ENCODE assay signal across 29 cellular contexts in genomic region chr1:7004181-7004580, GRCh38.
"Had no signal": no experiment of that assay in that cellular context is flagged by ENCODE, and none has a peak within 500 bp of the region (broad histone marks: within the 10 kb centered on the region; RNA-seq: fewer than 3 reads in every experiment).

No MANE protein-coding gene starts in this region.

- H3K4me3 Mint-ChIP-seq: naive thymus-derived CD8-positive, alpha-beta T cell; natural killer cell treated with Interleukin-12 subunit alpha and Interleukin-12 subunit beta and Interleukin-15 and Interleukin-18, amount 100 ng/mL, for 72 hours; nephron progenitor cell; neural crest cell; stimulated activated memory B cell treated with anti-CD40 and anti-IgM and Interleukin-4, amounts not matched to agents 10 μg/mL and 1 μg/mL and 100 μg/mL, for 72 hours; stimulated activated naive CD8-positive, alpha-beta T cell treated with anti-CD3 and anti-CD28 coated beads, Interleukin-15, amount 100 ng/mL, for 72 hours had no signal

- DNase-seq: naive thymus-derived CD8-positive, alpha-beta T cell; nephron progenitor cell; nucleus accumbens; pancreas; retina; right cardiac atrium; right lobe of liver; sigmoid colon; small intestine; stimulated activated CD4-positive, alpha-beta T cell treated with anti-CD3 and anti-CD28 coated beads, Interleukin-15, amount 100 ng/mL, for 24 hours; stimulated activated CD4-positive, alpha-beta T cell treated with anti-CD3 and anti-CD28 coated beads, Interleukin-2, amount 100 ng/mL, for 24 hours; stimulated activated CD4-positive, alpha-beta T cell treated with anti-CD3 and anti-CD28 coated beads, Interleukin-2, amount 100 ng/mL, for 48 hours; stimulated activated CD4-positive, alpha-beta T cell treated with anti-CD3 and anti-CD28 coated beads, Interleukin-4, amount 100 ng/mL, for 24 hours; stimulated activated naive CD4-positive, alpha-beta T cell; stimulated activated naive CD8-positive, alpha-beta T cell treated with anti-CD3 and anti-CD28 coated beads, Interleukin-15, amount 100 ng/mL, for 72 hours; stimulated activated naive CD8-positive, alpha-beta T cell treated with anti-CD3 and anti-CD28 coated beads, Interleukin-15, Interleukin-2, amounts not matched to agents 100 U/mL and 50 U/mL, for 24 hours; testis; thyroid gland; trophoblast cell; upper lobe of left lung had no signal

- ATAC-seq: naive thymus-derived CD8-positive, alpha-beta T cell; natural killer cell treated with Interleukin-12 subunit alpha and Interleukin-12 subunit beta and Interleukin-15 and Interleukin-18, amount 100 ng/mL, for 72 hours; pancreas; right cardiac atrium; right lobe of liver; stimulated activated memory B cell treated with anti-CD40 and anti-IgM and Interleukin-4, amounts not matched to agents 10 μg/mL and 1 μg/mL and 100 μg/mL, for 72 hours; stimulated activated naive CD8-positive, alpha-beta T cell treated with anti-CD3 and anti-CD28 coated beads, Interleukin-15, amount 100 ng/mL, for 72 hours; stimulated activated naive CD8-positive, alpha-beta T cell treated with anti-CD3 and anti-CD28 coated beads, Interleukin-15, Interleukin-2, amounts not matched to agents 100 U/mL and 50 U/mL, for 24 hours had no signal

- H3K4me1 ChIP-seq: pancreas, prostate gland, right lobe of liver, sigmoid colon, suprapubic skin, testis, thyroid gland, tibial nerve, upper lobe of left lung, vagina had no signal

- H3K9me3 Mint-ChIP-seq: naive thymus-derived CD8-positive, alpha-beta T cell; natural killer cell treated with Interleukin-12 subunit alpha and Interleukin-12 subunit beta and Interleukin-15 and Interleukin-18, amount 100 ng/mL, for 72 hours; nephron progenitor cell; neural crest cell; stimulated activated memory B cell treated with anti-CD40 and anti-IgM and Interleukin-4, amounts not matched to agents 10 μg/mL and 1 μg/mL and 100 μg/mL, for 72 hours; stimulated activated naive CD8-positive, alpha-beta T cell treated with anti-CD3 and anti-CD28 coated beads, Interleukin-15, amount 100 ng/mL, for 72 hours had no signal

- H3K4me1 Mint-ChIP-seq: naive thymus-derived CD8-positive, alpha-beta T cell; nephron progenitor cell; neural crest cell; stimulated activated memory B cell treated with anti-CD40 and anti-IgM and Interleukin-4, amounts not matched to agents 10 μg/mL and 1 μg/mL and 100 μg/mL, for 72 hours had no signal

- H3K27ac ChIP-seq: neutrophil, pancreas, prostate gland, right lobe of liver, sigmoid colon, suprapubic skin, testis, thyroid gland, tibial nerve, upper lobe of left lung, vagina had no signal

- H3K9me3 ChIP-seq: neutrophil, pancreas, prostate gland, right lobe of liver, sigmoid colon, suprapubic skin, testis, thyroid gland, tibial nerve, upper lobe of left lung, vagina had no signal

- H3K27me3 ChIP-seq: neutrophil, pancreas, right lobe of liver, sigmoid colon, testis, thyroid gland, tibial nerve, upper lobe of left lung, vagina had no signal

- H3K27ac Mint-ChIP-seq: naive thymus-derived CD8-positive, alpha-beta T cell; natural killer cell treated with Interleukin-12 subunit alpha and Interleukin-12 subunit beta and Interleukin-15 and Interleukin-18, amount 100 ng/mL, for 72 hours; nephron progenitor cell; stimulated activated memory B cell treated with anti-CD40 and anti-IgM and Interleukin-4, amounts not matched to agents 10 μg/mL and 1 μg/mL and 100 μg/mL, for 72 hours; stimulated activated naive CD8-positive, alpha-beta T cell treated with anti-CD3 and anti-CD28 coated beads, Interleukin-15, amount 100 ng/mL, for 72 hours had no signal

- H3K36me3 ChIP-seq: neutrophil, pancreas, prostate gland, right lobe of liver, sigmoid colon, suprapubic skin, thyroid gland, tibial nerve, upper lobe of left lung, vagina had no signal

- H3K4me3 ChIP-seq: pancreas, prostate gland, right lobe of liver, sigmoid colon, suprapubic skin, testis, thyroid gland, tibial nerve, upper lobe of left lung, vagina had no signal

- H3K36me3 Mint-ChIP-seq: naive thymus-derived CD8-positive, alpha-beta T cell; natural killer cell treated with Interleukin-12 subunit alpha and Interleukin-12 subunit beta and Interleukin-15 and Interleukin-18, amount 100 ng/mL, for 72 hours; stimulated activated memory B cell treated with anti-CD40 and anti-IgM and Interleukin-4, amounts not matched to agents 10 μg/mL and 1 μg/mL and 100 μg/mL, for 72 hours had no signal

- FAIRE-seq: pancreas, small intestine, urothelium cell line had no signal
